ENCODE assay signal across 25 cellular contexts in genomic region chr12:93581370-93581769, GRCh38.
"Had no signal": no experiment of that assay in that cellular context is flagged by ENCODE, and none has a peak within 500 bp of the region (broad histone marks: within the 10 kb centered on the region; RNA-seq: fewer than 3 reads in every experiment).

No MANE protein-coding gene starts in this region.

- H3K36me3 ChIP-seq: colonic mucosa, left lung, neutrophil, pancreas, tibial artery had no signal

- H3K4me3 ChIP-seq: colonic mucosa, esophagus muscularis mucosa, heart right ventricle, left lung, mucosa of descending colon, pancreas, right atrium auricular region, smooth muscle cell, testis, tibial artery, upper lobe of left lung had no signal

- H3K27me3 ChIP-seq: colonic mucosa, esophagus muscularis mucosa, heart right ventricle, pancreas, right atrium auricular region, testis, tibial artery, upper lobe of left lung had no signal

- H3K4me1 ChIP-seq: colonic mucosa, left lung, pancreas, testis, tibial artery had no signal

- H3K27ac ChIP-seq: colonic mucosa, esophagus muscularis mucosa, heart right ventricle, left lung, neutrophil, pancreas, right atrium auricular region, tibial artery, upper lobe of left lung had no signal

- DNase-seq: colonic mucosa; effector CD8-positive, alpha-beta T cell; endodermal cell; foreskin melanocyte; glutamatergic neuron; heart right ventricle; hippocampal formation; left cardiac atrium; left lung; mesenchymal stem cell; mucosa of descending colon; naive B cell; pancreas; stimulated activated CD4-positive, alpha-beta T cell treated with anti-CD3 and anti-CD28 coated beads, Interleukin-12 subunit alpha, Interleukin-12 subunit beta, amount 100 ng/mL, for 4 hours; stimulated activated CD4-positive, alpha-beta T cell treated with anti-CD3 and anti-CD28 coated beads, Interleukin-1b, Interleukin-23, amount 100 ng/mL, for 48 hours; stimulated activated CD4-positive, alpha-beta T cell treated with anti-CD3 and anti-CD28 coated beads, Interleukin-4, amount 100 ng/mL, for 24 hours; stimulated activated naive CD8-positive, alpha-beta T cell treated with anti-CD3 and anti-CD28 coated beads, Interleukin-15, Interleukin-2, amounts not matched to agents 100 U/mL and 50 U/mL, for 24 hours; substantia nigra; testis; tibial artery; upper lobe of left lung had no signal

- H3K9me3 ChIP-seq: colonic mucosa, esophagus muscularis mucosa, heart right ventricle, left lung, mucosa of descending colon, neutrophil, pancreas, right atrium auricular region, testis, tibial artery, upper lobe of left lung had no signal
